2 cellular contexts compared by ENCODE assay signal in genomic region chr11:117182551-117182935, GRCh38.
TF ChIP-seq lines count a peak whose summit lies in the region.

No MANE protein-coding gene starts in this region.

TF ChIP-seq in IMR-90, 13 proteins besides CTCF, POLR2A, EP300 and RAD21:
- TF ChIP-seq BHLHE40 (IDR thresholded peaks at IDR 0.05; ENCODE audit: low read depth, low read length): no peak
- no peak for TF ChIP-seq MXI1 (IDR thresholded peaks at IDR 0.05; ENCODE audit: borderline replicate concordance, low read depth, low read length)
- TF ChIP-seq MAZ (IDR thresholded peaks at IDR 0.05; ENCODE audit: borderline replicate concordance, low read depth, low read length): no peak
- no peak for TF ChIP-seq RFX5 (IDR thresholded peaks at IDR 0.05; ENCODE audit: low read depth, low read length)

TF ChIP-seq in SK-N-SH treated with all-trans-retinoic acid at 6 μM for 48 hours, 23 proteins besides CTCF, POLR2A, EP300 and RAD21:
- no peak for TF ChIP-seq RARB (CRISPR knock-in tag; IDR thresholded peaks at IDR 0.05)
- TF ChIP-seq OSR1 (CRISPR knock-in tag; IDR thresholded peaks at IDR 0.05): no peak
- TF ChIP-seq ZC3H10 (CRISPR knock-in tag; IDR thresholded peaks at IDR 0.05): no peak
- TF ChIP-seq GLIS3 (CRISPR knock-in tag; IDR thresholded peaks at IDR 0.05): no peak
- TF ChIP-seq, protein P1, sequence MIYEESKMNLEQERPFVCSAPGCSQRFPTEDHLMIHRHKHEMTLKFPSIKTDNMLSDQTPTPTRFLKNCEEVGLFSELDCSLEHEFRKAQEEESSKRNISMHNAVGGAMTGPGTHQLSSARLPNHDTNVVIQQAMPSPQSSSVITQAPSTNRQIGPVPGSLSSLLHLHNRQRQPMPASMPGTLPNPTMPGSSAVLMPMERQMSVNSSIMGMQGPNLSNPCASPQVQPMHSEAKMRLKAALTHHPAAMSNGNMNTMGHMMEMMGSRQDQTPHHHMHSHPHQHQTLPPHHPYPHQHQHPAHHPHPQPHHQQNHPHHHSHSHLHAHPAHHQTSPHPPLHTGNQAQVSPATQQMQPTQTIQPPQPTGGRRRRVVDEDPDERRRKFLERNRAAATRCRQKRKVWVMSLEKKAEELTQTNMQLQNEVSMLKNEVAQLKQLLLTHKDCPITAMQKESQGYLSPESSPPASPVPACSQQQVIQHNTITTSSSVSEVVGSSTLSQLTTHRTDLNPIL (CRISPR knock-in tag; IDR thresholded peaks at IDR 0.05; ENCODE audit: low read depth): no peak
- TF ChIP-seq TCF4 (CRISPR knock-in tag; IDR thresholded peaks at IDR 0.05; ENCODE audit: borderline replicate concordance): no peak
- no peak for TF ChIP-seq BACH2 (CRISPR knock-in tag; IDR thresholded peaks at IDR 0.05; ENCODE audit: borderline replicate concordance)
- no peak for TF ChIP-seq ZNF70 (CRISPR knock-in tag; IDR thresholded peaks at IDR 0.05)
- TF ChIP-seq, protein P2, sequence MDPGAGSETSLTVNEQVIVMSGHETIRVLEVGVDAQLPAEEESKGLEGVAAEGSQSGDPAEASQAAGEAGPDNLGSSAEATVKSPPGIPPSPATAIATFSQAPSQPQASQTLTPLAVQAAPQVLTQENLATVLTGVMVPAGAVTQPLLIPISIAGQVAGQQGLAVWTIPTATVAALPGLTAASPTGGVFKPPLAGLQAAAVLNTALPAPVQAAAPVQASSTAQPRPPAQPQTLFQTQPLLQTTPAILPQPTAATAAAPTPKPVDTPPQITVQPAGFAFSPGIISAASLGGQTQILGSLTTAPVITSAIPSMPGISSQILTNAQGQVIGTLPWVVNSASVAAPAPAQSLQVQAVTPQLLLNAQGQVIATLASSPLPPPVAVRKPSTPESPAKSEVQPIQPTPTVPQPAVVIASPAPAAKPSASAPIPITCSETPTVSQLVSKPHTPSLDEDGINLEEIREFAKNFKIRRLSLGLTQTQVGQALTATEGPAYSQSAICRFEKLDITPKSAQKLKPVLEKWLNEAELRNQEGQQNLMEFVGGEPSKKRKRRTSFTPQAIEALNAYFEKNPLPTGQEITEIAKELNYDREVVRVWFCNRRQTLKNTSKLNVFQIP (CRISPR knock-in tag; IDR thresholded peaks at IDR 0.05; ENCODE audit: borderline replicate concordance, low read depth): no peak
